Comparison of ENCODE assay signal across 12 cellular contexts in the genomic region with DNA sequence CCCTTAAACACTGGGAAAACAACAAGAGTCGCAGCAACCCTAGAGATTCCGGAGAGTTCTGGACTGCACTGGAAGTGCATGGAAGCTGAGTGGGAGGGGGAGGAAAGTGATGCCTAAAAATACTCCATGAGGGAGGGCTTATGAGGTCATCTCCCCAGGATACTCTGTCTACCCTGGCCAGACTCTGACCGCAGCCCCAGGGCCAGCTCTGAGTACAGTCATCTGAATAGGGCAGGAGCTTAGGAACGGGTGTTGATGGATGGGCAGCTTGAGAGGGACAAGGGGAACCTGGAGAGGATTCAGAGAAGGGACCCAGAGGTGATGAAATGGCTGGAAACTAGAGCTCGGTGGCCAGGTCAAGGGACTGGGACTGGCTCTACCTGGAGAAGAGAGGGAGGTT.
DNase-seq lines count a peak whose midpoint lies in the region; ATAC-seq, FAIRE-seq and TF ChIP-seq lines count a peak whose summit lies in the region.
"Had no signal": no experiment of that assay in that cellular context is flagged by ENCODE, and none has a peak within 500 bp of the region (broad histone marks: within the 10 kb centered on the region; RNA-seq: fewer than 3 reads in every experiment).

No MANE protein-coding gene starts in this region.

- H3K27me3 ChIP-seq in astrocyte (ENCODE audit: insufficient read depth, low read length) (no peaks in the 10 kb centered on the region), smooth muscle cell (ENCODE audit: low read depth) (no peaks in the 10 kb centered on the region)

- H3K79me2 ChIP-seq in astrocyte (ENCODE audit: insufficient read depth, low read length) = no peaks in the 10 kb centered on the region
- no peaks in the 10 kb centered on the region for H3K79me2 ChIP-seq in smooth muscle cell (ENCODE audit: low read depth)

- no peaks in the 10 kb centered on the region for H3K36me3 Mint-ChIP-seq in astrocyte (ENCODE audit: low read depth, unreplicated experiment)

- H4K20me1 ChIP-seq in astrocyte (ENCODE audit: insufficient read depth, low read length) (no peaks in the 10 kb centered on the region), smooth muscle cell (ENCODE audit: low read depth) (no peaks in the 10 kb centered on the region)

- TF ChIP-seq CTCF in astrocyte (IDR thresholded peaks at IDR 0.05; ENCODE audit: insufficient read depth, low read depth, low read length) = no peak
- TF ChIP-seq CTCF in smooth muscle cell (IDR thresholded peaks at IDR 0.05; ENCODE audit: borderline replicate concordance, insufficient read depth, poor library complexity, severe bottlenecking) = no peak

- peak overlapping the region; percentile 84 for H3K4me2 ChIP-seq in astrocyte (ENCODE audit: low read length)
- H3K4me2 ChIP-seq in smooth muscle cell = peak overlapping the region; percentile 79

- intact Hi-C loops in left cardiac atrium (cut with DNase I) = no loop called here

- H3K4me1 Mint-ChIP-seq in astrocyte (ENCODE audit: low read depth, unreplicated experiment) = peaks cover 37% of the 10 kb centered on the region

- DNase-seq in GOT3 (lab: John Stamatoyannopoulos, UW) = peak; percentile 64
- DNase-seq in astrocyte (ENCODE audit: low read depth) = peak; percentile 98
- peak; percentile 82 for DNase-seq in left cardiac atrium
- peak; percentile 32 for DNase-seq in smooth muscle cell (lab: John Stamatoyannopoulos, UW; ENCODE audit: unreplicated experiment)
- DNase-seq in occipital lobe (lab: John Stamatoyannopoulos, UW) = no peak
- no peak for DNase-seq in NCI-H1417 treated with DMSO at 0.1 percent for 48 hours (lab: John Stamatoyannopoulos, UW)
- no peak for DNase-seq in activated CD4-positive, alpha-beta T cell treated with anti-CD3 and anti-CD28 coated beads for 48 hours
- DNase-seq: activated T-cell treated with anti-CD3 and anti-CD28 coated beads, Interleukin-2, amount 50 U/mL, for 48 hours; NCI-H2081 treated with DMSO at 0.1 percent for 48 hours had no signal

- peak overlapping the region; percentile 54 for H3K4me3 Mint-ChIP-seq in astrocyte (ENCODE audit: unreplicated experiment)
- H3K4me3 Mint-ChIP-seq: neural crest cell had no signal

- peak overlapping the region; percentile 29 for H3K4me3 ChIP-seq in astrocyte (ENCODE audit: insufficient read depth, low read depth, low read length)
- no peak overlapping the region for H3K4me3 ChIP-seq in smooth muscle cell

- 4% methylated on average over 5 of the region's 5 CpGs for WGBS in smooth muscle cell (ENCODE audit: low lambda C conversion rate)

- H3F3A ChIP-seq in smooth muscle cell (ENCODE audit: low read depth) = peaks cover 22% of the 10 kb centered on the region

- H2AFZ ChIP-seq in astrocyte (ENCODE audit: low read depth, low read length) (peak overlapping the region; percentile 45), smooth muscle cell (ENCODE audit: low read depth) (peak overlapping the region; percentile 3)

- H3K4me1 ChIP-seq in astrocyte (ENCODE audit: insufficient read depth, low read length) (peaks cover 29% of the 10 kb centered on the region), smooth muscle cell (ENCODE audit: low read depth) (peaks cover 13% of the 10 kb centered on the region)

- peak overlapping the region; percentile 85 for H3K9ac ChIP-seq in astrocyte (ENCODE audit: low read length)
- peak overlapping the region; percentile 96 for H3K9ac ChIP-seq in smooth muscle cell (ENCODE audit: low read depth)

- peaks cover 4% of the 10 kb centered on the region for H3K9me3 Mint-ChIP-seq in astrocyte (ENCODE audit: unreplicated experiment)

- no peaks in the 10 kb centered on the region for H3K36me3 ChIP-seq in astrocyte (ENCODE audit: insufficient read depth, low read length)
- H3K36me3 ChIP-seq in smooth muscle cell (ENCODE audit: low read depth) = no peaks in the 10 kb centered on the region

- H3K9me3 ChIP-seq in astrocyte (ENCODE audit: insufficient read depth, low read depth, low read length) (no peaks in the 10 kb centered on the region), smooth muscle cell (replicated peaks; ENCODE audit: low read depth) (no peaks in the 10 kb centered on the region)

- peaks cover 2% of the 10 kb centered on the region for H3K27me3 Mint-ChIP-seq in astrocyte (ENCODE audit: low read depth, unreplicated experiment)

- peak; percentile 5 for FAIRE-seq in astrocyte (lab: Jason Lieb, UNC)

- H3K27ac ChIP-seq in astrocyte (ENCODE audit: low read depth, low read length) (peak overlapping the region; percentile 98), smooth muscle cell (ENCODE audit: low read depth) (peak overlapping the region; percentile 98)
- H3K27ac ChIP-seq: epithelial cell of prostate had no signal

- ATAC-seq in left cardiac atrium (peak; percentile 95 to 97), HG03442 (IDR thresholded peaks at IDR 0.05; ENCODE audit: unreplicated experiment) (no peak)

- peak overlapping the region; percentile 99 for H3K27ac Mint-ChIP-seq in astrocyte (ENCODE audit: unreplicated experiment)

Comparison
In these comparisons a context has a peak if more than half of its experiments do, and no peak if none do; other contexts are left out.
1. DNase-seq: peak in GOT3 (single experiment), astrocyte (single experiment), left cardiac atrium (single experiment) and smooth muscle cell (single experiment); none in occipital lobe (single experiment), NCI-H1417 treated with DMSO at 0.1 percent for 48 hours (single experiment) and activated CD4-positive, alpha-beta T cell treated with anti-CD3 and anti-CD28 coated beads for 48 hours (single experiment).